Comparison of ENCODE assay signal across 24 cellular contexts in genomic region chr3:15071699-15072098, GRCh38.
"Had no signal": no experiment of that assay in that cellular context is flagged by ENCODE, and none has a peak within 500 bp of the region (broad histone marks: within the 10 kb centered on the region; RNA-seq: fewer than 3 reads in every experiment).

No MANE protein-coding gene starts in this region.

- DNase-seq: activated CD4-positive, alpha-beta memory T cell treated with anti-CD3 and anti-CD28 coated beads, Interleukin-2, amount 10 ng/mL, durations not matched to agents 7 days and 5 days; activated CD4-positive, alpha-beta T cell treated with anti-CD3 and anti-CD28 coated beads for 1 hour; activated CD4-positive, alpha-beta T cell treated with anti-CD3 and anti-CD28 coated beads for 4 hours; activated CD4-positive, alpha-beta T cell treated with anti-CD3 and anti-CD28 coated beads, Interleukin-2, amount 10 ng/mL, durations not matched to agents 7 days and 5 days; activated CD4-positive, alpha-beta T cell treated with anti-CD3 and anti-CD28 coated beads, Interleukin-2, amount 50 U/mL, for 4 hours; activated CD8-positive, alpha-beta memory T cell treated with anti-CD3 and anti-CD28 coated beads, Interleukin-2, amount 50 U/mL, for 48 hours; activated effector memory CD4-positive, alpha-beta T cell treated with anti-CD3 and anti-CD28 coated beads, Interleukin-2, amount 50 U/mL, for 16 hours; activated naive CD4-positive, alpha-beta T cell treated with anti-CD3 and anti-CD28 coated beads for 36 hours; activated naive CD8-positive, alpha-beta T cell treated with anti-CD3 and anti-CD28 coated beads, Interleukin-2, amount 10 ng/mL, durations not matched to agents 7 days and 5 days; activated T-cell treated with anti-CD3 and anti-CD28 coated beads for 4 hours; activated T-cell treated with anti-CD3 and anti-CD28 coated beads, Interleukin-2, amount 50 U/mL, for 24 hours; central memory CD4-positive, alpha-beta T cell; cerebellar nuclear complex; colonic mucosa; effector memory CD4-positive, alpha-beta T cell; endodermal cell; erythroblast; heart left ventricle; T-helper 2 cell had no signal

- H3K9me3 Mint-ChIP-seq: activated CD4-positive, alpha-beta memory T cell treated with anti-CD3 and anti-CD28 coated beads, Interleukin-2, amount 10 ng/mL, durations not matched to agents 7 days and 5 days; activated CD4-positive, alpha-beta T cell treated with anti-CD3 and anti-CD28 coated beads, Interleukin-2, amount 10 ng/mL, durations not matched to agents 7 days and 5 days; activated naive CD4-positive, alpha-beta T cell treated with anti-CD3 and anti-CD28 coated beads for 36 hours; activated naive CD4-positive, alpha-beta T cell treated with anti-CD3 and anti-CD28 coated beads, Interleukin-2, amount 50 U/mL, for 72 hours; activated naive CD8-positive, alpha-beta T cell treated with anti-CD3 and anti-CD28 coated beads, Interleukin-2, amount 10 ng/mL, durations not matched to agents 7 days and 5 days; activated T-cell treated with anti-CD3 and anti-CD28 coated beads, Interleukin-2, amount 50 U/mL, for 24 hours; activated T-helper 1 cell treated with anti-CD3 and anti-CD28 coated beads, Interleukin-12 subunit alpha, Interleukin-12 subunit beta, Interleukin-2, Interleukin-4 antibody, amounts not matched to agents 30 ng/mL and 10 ng/mL and 1 ng/mL, durations not matched to agents 14 hours and 24 hours and 36 hours; activated T-helper 2 cell treated with anti-CD3 and anti-CD28 coated beads, Interferon-gamma antibody, Interleukin-2, Interleukin-4, amounts not matched to agents 10 μg/mL and 5 μg/mL and 100 μg/mL, durations not matched to agents 14 hours and 24 hours and 36 hours; brain; endodermal cell; WTC11 had no signal

- H3K27me3 Mint-ChIP-seq: activated CD4-positive, alpha-beta memory T cell treated with anti-CD3 and anti-CD28 coated beads, Interleukin-2, amount 10 ng/mL, durations not matched to agents 7 days and 5 days; activated CD4-positive, alpha-beta T cell treated with anti-CD3 and anti-CD28 coated beads, Interleukin-2, amount 10 ng/mL, durations not matched to agents 7 days and 5 days; activated T-cell treated with anti-CD3 and anti-CD28 coated beads, Interleukin-2, amount 50 U/mL, for 24 hours; brain had no signal

- H3K4me1 Mint-ChIP-seq: brain, WTC11 had no signal

- ATAC-seq: activated naive CD4-positive, alpha-beta T cell treated with anti-CD3 and anti-CD28 coated beads, Interleukin-2, amount 50 U/mL, for 72 hours; heart left ventricle; WTC11 had no signal

- H3K27ac Mint-ChIP-seq: activated CD4-positive, alpha-beta memory T cell treated with anti-CD3 and anti-CD28 coated beads, Interleukin-2, amount 10 ng/mL, durations not matched to agents 7 days and 5 days; activated CD4-positive, alpha-beta T cell treated with anti-CD3 and anti-CD28 coated beads, Interleukin-2, amount 10 ng/mL, durations not matched to agents 7 days and 5 days; activated naive CD4-positive, alpha-beta T cell treated with anti-CD3 and anti-CD28 coated beads for 36 hours; activated naive CD8-positive, alpha-beta T cell treated with anti-CD3 and anti-CD28 coated beads, Interleukin-2, amount 10 ng/mL, durations not matched to agents 7 days and 5 days; activated T-cell treated with anti-CD3 and anti-CD28 coated beads, Interleukin-2, amount 50 U/mL, for 24 hours; activated T-helper 1 cell treated with anti-CD3 and anti-CD28 coated beads, Interleukin-12 subunit alpha, Interleukin-12 subunit beta, Interleukin-2, Interleukin-4 antibody, amounts not matched to agents 30 ng/mL and 10 ng/mL and 1 ng/mL, durations not matched to agents 14 hours and 24 hours and 36 hours; activated T-helper 2 cell treated with anti-CD3 and anti-CD28 coated beads, Interferon-gamma antibody, Interleukin-2, Interleukin-4, amounts not matched to agents 10 μg/mL and 5 μg/mL and 100 μg/mL, durations not matched to agents 14 hours and 24 hours and 36 hours; endodermal cell; WTC11 had no signal

- H3K4me3 Mint-ChIP-seq: activated CD4-positive, alpha-beta memory T cell treated with anti-CD3 and anti-CD28 coated beads, Interleukin-2, amount 10 ng/mL, durations not matched to agents 7 days and 5 days; activated CD4-positive, alpha-beta T cell treated with anti-CD3 and anti-CD28 coated beads, Interleukin-2, amount 10 ng/mL, durations not matched to agents 7 days and 5 days; activated naive CD4-positive, alpha-beta T cell treated with anti-CD3 and anti-CD28 coated beads for 36 hours; activated naive CD8-positive, alpha-beta T cell treated with anti-CD3 and anti-CD28 coated beads, Interleukin-2, amount 10 ng/mL, durations not matched to agents 7 days and 5 days; activated T-cell treated with anti-CD3 and anti-CD28 coated beads, Interleukin-2, amount 50 U/mL, for 24 hours; activated T-helper 1 cell treated with anti-CD3 and anti-CD28 coated beads, Interleukin-12 subunit alpha, Interleukin-12 subunit beta, Interleukin-2, Interleukin-4 antibody, amounts not matched to agents 30 ng/mL and 10 ng/mL and 1 ng/mL, durations not matched to agents 14 hours and 24 hours and 36 hours; brain; endodermal cell; WTC11 had no signal
